Comparison of ENCODE assay signal across 18 cellular contexts in genomic region chr2:236889081-236889780, GRCh38.
DNase-seq lines count a peak whose midpoint lies in the region; FAIRE-seq and TF ChIP-seq lines count a peak whose summit lies in the region.
"Had no signal": no experiment of that assay in that cellular context is flagged by ENCODE, and none has a peak within 500 bp of the region (broad histone marks: within the 10 kb centered on the region; RNA-seq: fewer than 3 reads in every experiment).

No MANE protein-coding gene starts in this region.

- intact Hi-C loops in ascending aorta (cut with DNase I) = loop anchor here (5.0 kb wide), 2 partner anchors 47 to 112 kb away; no protein-coding TSS in a partner anchor
- intact Hi-C loops in endothelial cell of umbilical vein (cut with micrococcal nuclease) = loop anchor here (1.0 to 5.0 kb wide), 7 partner anchors 109 to 382 kb away; a partner anchor contains a TSS

- DNase-seq in ascending aorta (ENCODE audit: low spot score in 2 of 2) (no peak), endothelial cell of umbilical vein (ENCODE audit: low read depth, low spot score) (peak; percentile 93), smooth muscle cell (lab: John Stamatoyannopoulos, UW; ENCODE audit: unreplicated experiment) (no peak), H7 (no peak), NCI-H1694 (lab: John Stamatoyannopoulos, UW) (no peak)
- DNase-seq in activated CD4-positive, CD25-positive, alpha-beta regulatory T cell (lab: John Stamatoyannopoulos, UW) = no peak
- DNase-seq: activated CD4-positive, alpha-beta T cell treated with anti-CD3 and anti-CD28 coated beads, Interleukin-2, amount 10 ng/mL, durations not matched to agents 24 days and 14 days; CD4-positive, CD25-positive, alpha-beta regulatory T cell; cerebellar nuclear complex; GOT3; left cardiac atrium; NCI-H1105; NCI-H2081 treated with DMSO at 0.1 percent for 48 hours; nucleus accumbens; Peyer's patch had no signal

- no peaks in the 10 kb centered on the region for H4K20me1 ChIP-seq in endothelial cell of umbilical vein (replicated peaks; ENCODE audit: control insufficient read depth, extremely low read depth, insufficient read depth, low read length)
- no peaks in the 10 kb centered on the region for H4K20me1 ChIP-seq in smooth muscle cell (ENCODE audit: low read depth)

- H3F3A ChIP-seq in smooth muscle cell (ENCODE audit: low read depth) = peaks cover 12% of the 10 kb centered on the region

- H3K9me3 ChIP-seq in ascending aorta = no peaks in the 10 kb centered on the region
- H3K9me3 ChIP-seq in endothelial cell of umbilical vein (replicated peaks; ENCODE audit: control insufficient read depth, insufficient read depth, low read length) = no peaks in the 10 kb centered on the region
- peaks cover 5% of the 10 kb centered on the region for H3K9me3 ChIP-seq in mesodermal cell (ENCODE audit: control insufficient read depth, low read length)
- H3K9me3 ChIP-seq in smooth muscle cell (replicated peaks; ENCODE audit: low read depth) = no peaks in the 10 kb centered on the region
- H3K9me3 ChIP-seq: Peyer's patch, uterus had no signal

- H3K4me3 ChIP-seq in ascending aorta (no peak overlapping the region), endothelial cell of umbilical vein (replicated peaks in 1 of 3; ENCODE audit: insufficient read depth in 1 of 3, low read depth in 1 of 3, low read length in 3 of 3) (no peak overlapping the region), mesodermal cell (ENCODE audit: extremely low read depth, insufficient read depth, low read length, poor library complexity, severe bottlenecking) (no peak overlapping the region), smooth muscle cell (no peak overlapping the region), H7 (ENCODE audit: insufficient read depth, low read depth, low read length) (no peak overlapping the region)
- H3K4me3 ChIP-seq: Peyer's patch, uterus had no signal

- POLR2A ChIA-PET in endothelial cell of umbilical vein (lab: Charles Lee) = interaction anchor here (0.7 to 1.4 kb wide), 2 partner anchors 17 to 109 kb away, joined by 3 to 5 read pairs; no protein-coding TSS in a partner anchor

- peaks cover 9 to 18% of the 10 kb centered on the region in 2 donors for H3K4me1 ChIP-seq in ascending aorta
- H3K4me1 ChIP-seq in endothelial cell of umbilical vein (ENCODE audit: control insufficient read depth, extremely low read depth, insufficient read depth, low read length) = peaks cover 35% of the 10 kb centered on the region
- H3K4me1 ChIP-seq in mesodermal cell (ENCODE audit: control insufficient read depth, insufficient read depth, low read length, poor library complexity, severe bottlenecking) = peaks cover 8% of the 10 kb centered on the region
- H3K4me1 ChIP-seq in smooth muscle cell (ENCODE audit: low read depth) = peaks cover under 1% of the 10 kb centered on the region
- H3K4me1 ChIP-seq: uterus had no signal

- dilution Hi-C loops in endothelial cell of umbilical vein (cut with MboI; ENCODE audit: extremely low pct_ligation_motif_present, low sequenced_read_pairs) = loop anchor here (5.0 kb wide), 1 partner anchor 57 kb away; no protein-coding TSS in a partner anchor

- no TSS peak for BruUV-seq in endothelial cell of umbilical vein (replicated peaks; lab: Mats Ljungman, UMichigan)

- TF ChIP-seq POLR2A in endothelial cell of umbilical vein (IDR thresholded peaks at IDR 0.05; ENCODE audit: low read depth, low read length) = no peak

- no peaks in the 10 kb centered on the region for H3K27me3 ChIP-seq in ascending aorta
- no peaks in the 10 kb centered on the region for H3K27me3 ChIP-seq in endothelial cell of umbilical vein (ENCODE audit: control insufficient read depth in 2 of 2, insufficient read depth in 2 of 2, low read length in 2 of 2)
- no peaks in the 10 kb centered on the region for H3K27me3 ChIP-seq in smooth muscle cell (ENCODE audit: low read depth)
- H3K27me3 ChIP-seq in H7 (ENCODE audit: control insufficient read depth, insufficient read depth, low read length) = no peaks in the 10 kb centered on the region
- H3K27me3 ChIP-seq: Peyer's patch, uterus had no signal

- H3K79me2 ChIP-seq in endothelial cell of umbilical vein (ENCODE audit: control insufficient read depth, insufficient read depth, low read length) (no peaks in the 10 kb centered on the region), smooth muscle cell (ENCODE audit: low read depth) (no peaks in the 10 kb centered on the region)

- CTCF ChIA-PET in endothelial cell of umbilical vein (lab: Charles Lee) = interaction anchor here (0.6 to 1.6 kb wide), 8 partner anchors 10 to 179 kb away, joined by 3 to 5 read pairs (median 3); no protein-coding TSS in a partner anchor

- no peak overlapping the region for H2AFZ ChIP-seq in endothelial cell of umbilical vein (ENCODE audit: low read depth, low read length)
- peak overlapping the region; percentile 85 for H2AFZ ChIP-seq in smooth muscle cell (ENCODE audit: low read depth)

- no peaks in the 10 kb centered on the region for H3K9me1 ChIP-seq in endothelial cell of umbilical vein (replicated peaks; ENCODE audit: control insufficient read depth, extremely low read depth, insufficient read depth, low read length)

- peak; percentile 94 for FAIRE-seq in endothelial cell of umbilical vein (lab: Jason Lieb, UNC)
- FAIRE-seq: astrocyte had no signal

- H3K27ac ChIP-seq in ascending aorta (peak overlapping the region; percentile 89 to 93), endothelial cell of umbilical vein (ENCODE audit: insufficient read depth, low read depth, low read length) (peak overlapping the region; percentile 98), mesodermal cell (ENCODE audit: low read depth, low read length, severe bottlenecking) (peak overlapping the region; percentile 16), smooth muscle cell (ENCODE audit: low read depth) (peak overlapping the region; percentile 97)

- no peaks in the 10 kb centered on the region for H3K36me3 ChIP-seq in ascending aorta
- H3K36me3 ChIP-seq in endothelial cell of umbilical vein (ENCODE audit: control insufficient read depth in 2 of 2, extremely low read depth in 1 of 2, insufficient read depth in 2 of 2, low read length in 2 of 2) = no peaks in the 10 kb centered on the region
- no peaks in the 10 kb centered on the region for H3K36me3 ChIP-seq in mesodermal cell (ENCODE audit: control insufficient read depth, insufficient read depth, low read length)
- H3K36me3 ChIP-seq in smooth muscle cell (ENCODE audit: low read depth) = no peaks in the 10 kb centered on the region
- no peaks in the 10 kb centered on the region for H3K36me3 ChIP-seq in H7 (replicated peaks; ENCODE audit: control insufficient read depth, insufficient read depth, low read length)
- H3K36me3 ChIP-seq: Peyer's patch, uterus had no signal

- no peak for TF ChIP-seq CTCF in ascending aorta (IDR thresholded peaks at IDR 0.05)
- TF ChIP-seq CTCF in endothelial cell of umbilical vein (IDR thresholded peaks at IDR 0.05; ENCODE audit: extremely low read depth in 1 of 2, insufficient read depth in 1 of 2, low read depth in 1 of 2, low read length in 2 of 2) = no peak
- TF ChIP-seq CTCF in smooth muscle cell (IDR thresholded peaks at IDR 0.05; ENCODE audit: borderline replicate concordance, insufficient read depth, poor library complexity, severe bottlenecking) = no peak

- H3K9ac ChIP-seq in endothelial cell of umbilical vein (replicated peaks; ENCODE audit: extremely low read depth, insufficient read depth, low read length) = peak overlapping the region; percentile 89
- peak overlapping the region; percentile 69 for H3K9ac ChIP-seq in smooth muscle cell (ENCODE audit: low read depth)

- H3K4me2 ChIP-seq in endothelial cell of umbilical vein (ENCODE audit: insufficient read depth, low read length) (peak overlapping the region; percentile 21), smooth muscle cell (peak overlapping the region; percentile 67)

- WGBS in mesodermal cell (ENCODE audit: insufficient coverage in 2 of 2), 2 experiments = 91 to 94% methylated on average over 11 to 15 of the region's 15 CpGs
- WGBS in smooth muscle cell (ENCODE audit: low lambda C conversion rate) = 61% methylated on average over 15 of the region's 15 CpGs

TF ChIP-seq in endothelial cell of umbilical vein, 7 proteins besides CTCF, POLR2A, EP300 and RAD21:
- peak; percentile 78 for TF ChIP-seq FOS (IDR thresholded peaks at IDR 0.05; ENCODE audit: borderline replicate concordance, insufficient read depth, low read length)
- TF ChIP-seq EZH2 (IDR thresholded peaks at IDR 0.05; ENCODE audit: borderline replicate concordance, low read depth, low read length, severe bottlenecking) = no peak
- no peak for TF ChIP-seq MAX (IDR thresholded peaks at IDR 0.05; ENCODE audit: insufficient read depth, insufficient read length)
- TF ChIP-seq GATA2 (IDR thresholded peaks at IDR 0.05; ENCODE audit: insufficient read depth, insufficient read length, low read depth, low read length) = peak; percentile 95
- TF ChIP-seq POLR2AphosphoS5 (IDR thresholded peaks at IDR 0.05; ENCODE audit: insufficient read depth, low read depth, low read length) = peak; percentile 76
- TF ChIP-seq MYC (IDR thresholded peaks at IDR 0.05; ENCODE audit: low read depth, low read length) = no peak
- TF ChIP-seq JUN (IDR thresholded peaks at IDR 0.05; ENCODE audit: borderline replicate concordance, insufficient read depth, insufficient read length, low read depth) = peak; percentile 52
TF ChIP-seq in endothelial cell of umbilical vein: peak in this region for 4.

Comparison
In these comparisons a context has a peak if more than half of its experiments do, and no peak if none do; other contexts are left out.
1. H3K27ac ChIP-seq: peak in every context shown above with its lines; median percentile 98 in endothelial cell of umbilical vein; 97 in smooth muscle cell; 91 in ascending aorta; 16 in mesodermal cell.